Comparison of ENCODE assay signal across 17 cellular contexts in the genomic region with DNA sequence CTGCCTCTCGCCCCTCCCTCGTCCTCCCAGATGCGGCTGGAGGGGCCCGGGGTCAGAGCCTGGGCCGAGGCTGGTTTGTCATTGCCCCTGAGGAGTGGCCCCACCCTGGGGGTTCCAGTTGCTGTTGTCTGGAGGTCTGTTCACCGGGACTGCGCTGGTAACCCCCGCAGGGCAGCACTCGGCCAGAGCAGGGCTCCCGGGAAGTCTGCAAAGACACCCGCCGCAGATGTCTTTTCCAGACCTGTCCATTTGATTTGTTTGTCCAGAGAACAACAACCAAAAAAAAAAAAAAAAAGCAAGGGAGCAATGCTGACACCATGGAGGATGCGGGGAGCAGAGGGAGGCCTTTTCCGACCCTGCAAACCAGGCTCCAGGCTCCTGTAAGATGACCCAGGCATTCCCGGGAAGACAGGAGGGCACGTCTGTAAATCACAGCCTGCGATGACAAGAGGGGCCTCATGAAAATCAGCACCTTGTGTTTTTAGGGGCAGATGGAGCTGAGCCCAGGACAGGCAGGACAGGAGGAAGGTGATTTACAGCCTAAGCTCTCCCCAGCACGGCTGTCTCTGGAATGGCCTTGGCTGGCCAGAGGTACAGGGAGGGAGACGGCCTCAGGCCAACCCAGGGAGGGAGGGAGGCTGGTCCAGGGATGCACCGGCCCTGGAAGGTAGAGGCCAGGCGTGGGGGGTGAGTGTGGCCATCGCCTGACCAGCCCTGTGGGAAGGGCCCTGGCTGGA.
DNase-seq lines count a peak whose midpoint lies in the region; ATAC-seq and TF ChIP-seq lines count a peak whose summit lies in the region.
"Had no signal": no experiment of that assay in that cellular context is flagged by ENCODE, and none has a peak within 500 bp of the region (broad histone marks: within the 10 kb centered on the region; RNA-seq: fewer than 3 reads in every experiment).

No MANE protein-coding gene starts in this region.

- TF ChIP-seq CTCF in right atrium auricular region (IDR thresholded peaks at IDR 0.05) (no peak), nephron progenitor cell (IDR thresholded peaks at IDR 0.05) (no peak), uterus (IDR thresholded peaks at IDR 0.05) (no peak)

- peak overlapping the region; percentile 92 for H3K27ac Mint-ChIP-seq in nephron progenitor cell

- ATAC-seq in Right ventricle myocardium superior (ENCODE audit: poor library complexity) (no peak), SK-N-SH treated with all-trans-retinoic acid at 6 μM for 48 hours (no peak)

- H3K9me3 ChIP-seq in right atrium auricular region (peaks cover 0 to 14% of the 10 kb centered on the region in 2 donors), uterus (peaks cover 0 to 5% of the 10 kb centered on the region in 2 donors), MG63 (peaks cover 6% of the 10 kb centered on the region; the same call in 1 of the 2 replicates)

- H3K27ac ChIP-seq in right atrium auricular region: no peak overlapping the region
- peak overlapping the region; percentile 31 to 61 for H3K27ac ChIP-seq in uterus
- H3K27ac ChIP-seq: KMS-11, PC-9 had no signal

- in situ Hi-C loops in ACHN (cut with HindIII; ENCODE audit: low pct_ligation_motif_present, low pct_unique_long_range_greater_than_20kb, low sequenced_read_pairs): no loop called here

- peak overlapping the region; percentile 71 for H3K4me3 Mint-ChIP-seq in nephron progenitor cell
- H3K4me3 Mint-ChIP-seq: CD14-positive monocyte had no signal

- intact Hi-C loops in Right ventricle myocardium superior (cut with DNase I) (no loop called here), uterus (cut with DNase I; ENCODE audit: low total_unique reads) (no loop called here)

- H3K36me3 Mint-ChIP-seq in nephron progenitor cell (ENCODE audit: low read depth): peaks cover 28% of the 10 kb centered on the region
- H3K36me3 Mint-ChIP-seq: CD14-positive monocyte had no signal

- H3K27me3 ChIP-seq in right atrium auricular region: no peaks in the 10 kb centered on the region
- H3K27me3 ChIP-seq in uterus: no peaks in the 10 kb centered on the region
- H3K27me3 ChIP-seq in MG63: no peaks in the 10 kb centered on the region

- TF ChIP-seq POLR2A in uterus (IDR thresholded peaks at IDR 0.05): no peak

- peaks cover 33% of the 10 kb centered on the region for H3K9me3 Mint-ChIP-seq in nephron progenitor cell

- DNase-seq in right atrium auricular region (ENCODE audit: low spot score) (peak; percentile 52), Right ventricle myocardium superior (no peak), nephron progenitor cell (peak; percentile 76), uterus (peak; percentile 80 to 91), MG63 (no peak), NCI-H2107 treated with DMSO at 0.1 percent for 48 hours (lab: John Stamatoyannopoulos, UW; ENCODE audit: unreplicated experiment) (no peak), ACHN (no peak)
- DNase-seq: COR-L47, DMS153, EL, NCI-H1105 treated with DMSO at 0.1 percent for 48 hours, NCI-H2081, NCI-H345, PC-9 had no signal

- H3K4me3 ChIP-seq in right atrium auricular region: no peak overlapping the region
- no peak overlapping the region for H3K4me3 ChIP-seq in uterus
- H3K4me3 ChIP-seq in MG63: no peak overlapping the region
- H3K4me3 ChIP-seq: PC-9 had no signal

- H3K4me1 ChIP-seq in right atrium auricular region: no peaks in the 10 kb centered on the region
- peaks cover 0 to 5% of the 10 kb centered on the region in 2 donors for H3K4me1 ChIP-seq in uterus

- H3K36me3 ChIP-seq in right atrium auricular region (no peaks in the 10 kb centered on the region), uterus (no peaks in the 10 kb centered on the region), MG63 (no peaks in the 10 kb centered on the region)

- H3K27me3 Mint-ChIP-seq in nephron progenitor cell (ENCODE audit: low read depth, poor library complexity): peaks cover 21% of the 10 kb centered on the region

- H3K4me1 Mint-ChIP-seq in nephron progenitor cell: peaks cover 67% of the 10 kb centered on the region

TF ChIP-seq in SK-N-SH treated with all-trans-retinoic acid at 6 μM for 48 hours, 23 proteins besides CTCF, POLR2A, EP300 and RAD21:
- TF ChIP-seq TCF4 (CRISPR knock-in tag; IDR thresholded peaks at IDR 0.05; ENCODE audit: borderline replicate concordance): peak; percentile 42; the same call in 1 of the 2 replicates
- TF ChIP-seq, protein P1, sequence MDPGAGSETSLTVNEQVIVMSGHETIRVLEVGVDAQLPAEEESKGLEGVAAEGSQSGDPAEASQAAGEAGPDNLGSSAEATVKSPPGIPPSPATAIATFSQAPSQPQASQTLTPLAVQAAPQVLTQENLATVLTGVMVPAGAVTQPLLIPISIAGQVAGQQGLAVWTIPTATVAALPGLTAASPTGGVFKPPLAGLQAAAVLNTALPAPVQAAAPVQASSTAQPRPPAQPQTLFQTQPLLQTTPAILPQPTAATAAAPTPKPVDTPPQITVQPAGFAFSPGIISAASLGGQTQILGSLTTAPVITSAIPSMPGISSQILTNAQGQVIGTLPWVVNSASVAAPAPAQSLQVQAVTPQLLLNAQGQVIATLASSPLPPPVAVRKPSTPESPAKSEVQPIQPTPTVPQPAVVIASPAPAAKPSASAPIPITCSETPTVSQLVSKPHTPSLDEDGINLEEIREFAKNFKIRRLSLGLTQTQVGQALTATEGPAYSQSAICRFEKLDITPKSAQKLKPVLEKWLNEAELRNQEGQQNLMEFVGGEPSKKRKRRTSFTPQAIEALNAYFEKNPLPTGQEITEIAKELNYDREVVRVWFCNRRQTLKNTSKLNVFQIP (CRISPR knock-in tag; IDR thresholded peaks at IDR 0.05; ENCODE audit: borderline replicate concordance, low read depth): no peak
TF ChIP-seq in SK-N-SH treated with all-trans-retinoic acid at 6 μM for 48 hours: peak in this region for 1.

Comparison
In these comparisons a context has a peak if more than half of its experiments do, and no peak if none do; other contexts are left out.
1. DNase-seq: peak in right atrium auricular region (single experiment), nephron progenitor cell (single experiment) and uterus (2 of 2); none in Right ventricle myocardium superior (single experiment), MG63 (single experiment), NCI-H2107 treated with DMSO at 0.1 percent for 48 hours (single experiment) and ACHN (single experiment).
2. H3K27ac ChIP-seq: peak in uterus (2 of 2); none in right atrium auricular region (0 of 2).